Comparison of ENCODE assay signal across 8 cellular contexts in the genomic region with DNA sequence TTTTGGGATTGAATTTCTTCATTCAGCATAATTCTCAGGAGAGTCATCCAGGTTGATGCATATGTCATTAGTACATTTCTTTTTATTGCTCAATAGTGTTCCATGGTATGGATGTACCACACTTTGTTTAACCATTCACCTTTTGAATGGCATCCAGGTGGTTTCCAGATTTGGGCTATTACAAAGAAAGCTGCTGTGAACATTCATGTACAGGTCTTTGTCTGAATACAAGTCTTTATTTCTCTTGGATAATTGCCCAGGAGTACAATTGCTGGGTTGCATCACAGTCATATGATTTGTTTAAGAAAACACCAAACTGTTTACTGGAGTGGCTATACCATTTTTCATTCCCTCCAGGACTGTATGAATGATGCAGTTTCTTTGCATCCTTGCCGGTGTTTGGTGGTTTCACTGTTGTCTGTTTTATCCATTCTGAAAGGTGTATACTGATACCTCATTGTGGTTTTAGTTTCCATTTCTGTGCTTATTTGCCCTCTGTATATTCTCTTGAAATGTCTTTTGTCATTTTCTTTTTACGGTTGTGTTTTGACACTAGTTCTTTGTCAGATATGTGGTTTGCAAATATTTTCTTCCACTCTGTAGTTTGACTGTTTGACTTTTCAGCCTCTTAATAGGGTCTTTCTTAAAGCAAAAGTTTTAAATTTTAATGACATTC. TPM values are rescaled to one million over a fixed set of nuclear protein-coding genes. Genes with fewer than 3 reads are reported as not detected.
A peak's percentile ranks its signal among the peaks of the same experiment; 100 is the strongest.
DNase-seq lines count a peak whose midpoint lies in the region; ATAC-seq and TF ChIP-seq lines count a peak whose summit lies in the region.

No MANE protein-coding gene starts in this region.

- BruUV-seq in PC-3 (replicated peaks; lab: Mats Ljungman, UMichigan) = no TSS peak

- intact Hi-C loops in PC-3 (cut with micrococcal nuclease) = no loop called here

- H3K79me2 ChIP-seq in PC-3 (ENCODE audit: low read length) (peaks cover 51% of the 10 kb centered on the region), smooth muscle cell (ENCODE audit: low read depth) (no peaks in the 10 kb centered on the region)

- peak overlapping the region; percentile 49 for H3K4me2 ChIP-seq in PC-3 (ENCODE audit: low read length)
- no peak overlapping the region for H3K4me2 ChIP-seq in smooth muscle cell

- no peak overlapping the region for H2AFZ ChIP-seq in PC-3 (ENCODE audit: low read length)
- no peak overlapping the region for H2AFZ ChIP-seq in smooth muscle cell (ENCODE audit: low read depth)

- H3K9me3 ChIP-seq in PC-3 (ENCODE audit: low read length) (no peaks in the 10 kb centered on the region), smooth muscle cell (replicated peaks; ENCODE audit: low read depth) (no peaks in the 10 kb centered on the region)

- TF ChIP-seq CTCF in PC-3 (conservative IDR thresholded peaks at IDR 0.05; ENCODE audit: low read depth, low read length) = no peak
- TF ChIP-seq CTCF in smooth muscle cell (IDR thresholded peaks at IDR 0.05; ENCODE audit: borderline replicate concordance, insufficient read depth, poor library complexity, severe bottlenecking) = no peak

- H3F3A ChIP-seq in PC-3 (ENCODE audit: low read length, unreplicated experiment) (peaks cover 15% of the 10 kb centered on the region), smooth muscle cell (ENCODE audit: low read depth) (no peaks in the 10 kb centered on the region)

- ATAC-seq in HG03108 (IDR thresholded peaks at IDR 0.05; ENCODE audit: unreplicated experiment) (peak; percentile 98), PC-3 (peak; percentile 92)

- H3K27ac ChIP-seq in PC-3 (ENCODE audit: low read length) (peak overlapping the region; percentile 77), smooth muscle cell (ENCODE audit: low read depth) (no peak overlapping the region)

- H3K9me2 ChIP-seq in PC-3 (replicated peaks; ENCODE audit: low read length) = no peaks in the 10 kb centered on the region

- POLR2A ChIA-PET in PC-3 (lab: Charles Lee; ENCODE audit: unreplicated experiment) = no interaction called here

- WGBS in smooth muscle cell (ENCODE audit: low lambda C conversion rate) = 85% methylated on average over 2 of the region's 2 CpGs

- no peaks in the 10 kb centered on the region for H4K20me1 ChIP-seq in PC-3 (ENCODE audit: low read length)
- no peaks in the 10 kb centered on the region for H4K20me1 ChIP-seq in smooth muscle cell (ENCODE audit: low read depth)

- H3K27me3 ChIP-seq in PC-3 (ENCODE audit: low read length) (no peaks in the 10 kb centered on the region), smooth muscle cell (ENCODE audit: low read depth) (no peaks in the 10 kb centered on the region)

- H3K4me1 ChIP-seq in PC-3 (ENCODE audit: insufficient read depth, low read length) (peaks cover 25% of the 10 kb centered on the region), smooth muscle cell (ENCODE audit: low read depth) (peaks cover 7% of the 10 kb centered on the region)

- CTCF ChIA-PET in PC-3 (lab: Charles Lee) = no interaction called here

- H3K36me3 ChIP-seq in PC-3 (ENCODE audit: low read depth, low read length) (peaks cover 29% of the 10 kb centered on the region), smooth muscle cell (ENCODE audit: low read depth) (no peaks in the 10 kb centered on the region)

- H3K4me3 ChIP-seq in PC-3 (ENCODE audit: low read length) = no peak overlapping the region
- no peak overlapping the region for H3K4me3 ChIP-seq in smooth muscle cell

- 0 out of 2 replicates have a peak overlapping the region, but pooled peaks have one; percentile 13 for H3K9ac ChIP-seq in PC-3 (ENCODE audit: low read length)
- no peak overlapping the region for H3K9ac ChIP-seq in smooth muscle cell (ENCODE audit: low read depth)

- DNase-seq in COR-L47 (lab: John Stamatoyannopoulos, UW) (peak; percentile 83), GM19240 (ENCODE audit: insufficient read length, low spot score) (peak; percentile 2), PC-3 (peak; percentile 99), foreskin melanocyte (peak; percentile 84), globus pallidus (ENCODE audit: low spot score) (no peak), smooth muscle cell (lab: John Stamatoyannopoulos, UW; ENCODE audit: unreplicated experiment) (no peak), NCI-H2227 treated with DMSO at 0.1 percent for 48 hours (lab: John Stamatoyannopoulos, UW) (no peak)

RNA-seq across cellular contexts. Expression of a gene that starts 8.8 kb away (rescaled TPM):
- total RNA-seq in PC-3 (2014; rRNA removed) (13.8 and 14.9 TPM in 2 replicates), smooth muscle cell (14.5 and 16.5 TPM in 2 replicates)
- polyA plus RNA-seq in smooth muscle cell = 13.0 and 16.6 TPM in 2 replicates

Comparison
In these comparisons a context has a peak if more than half of its experiments do, and no peak if none do; other contexts are left out.
1. DNase-seq: peak in COR-L47 (single experiment), GM19240 (single experiment), PC-3 (single experiment) and foreskin melanocyte (single experiment); none in globus pallidus (single experiment), smooth muscle cell (single experiment) and NCI-H2227 treated with DMSO at 0.1 percent for 48 hours (single experiment).